ENCODE assay signal across 1 cellular context in the genomic region with DNA sequence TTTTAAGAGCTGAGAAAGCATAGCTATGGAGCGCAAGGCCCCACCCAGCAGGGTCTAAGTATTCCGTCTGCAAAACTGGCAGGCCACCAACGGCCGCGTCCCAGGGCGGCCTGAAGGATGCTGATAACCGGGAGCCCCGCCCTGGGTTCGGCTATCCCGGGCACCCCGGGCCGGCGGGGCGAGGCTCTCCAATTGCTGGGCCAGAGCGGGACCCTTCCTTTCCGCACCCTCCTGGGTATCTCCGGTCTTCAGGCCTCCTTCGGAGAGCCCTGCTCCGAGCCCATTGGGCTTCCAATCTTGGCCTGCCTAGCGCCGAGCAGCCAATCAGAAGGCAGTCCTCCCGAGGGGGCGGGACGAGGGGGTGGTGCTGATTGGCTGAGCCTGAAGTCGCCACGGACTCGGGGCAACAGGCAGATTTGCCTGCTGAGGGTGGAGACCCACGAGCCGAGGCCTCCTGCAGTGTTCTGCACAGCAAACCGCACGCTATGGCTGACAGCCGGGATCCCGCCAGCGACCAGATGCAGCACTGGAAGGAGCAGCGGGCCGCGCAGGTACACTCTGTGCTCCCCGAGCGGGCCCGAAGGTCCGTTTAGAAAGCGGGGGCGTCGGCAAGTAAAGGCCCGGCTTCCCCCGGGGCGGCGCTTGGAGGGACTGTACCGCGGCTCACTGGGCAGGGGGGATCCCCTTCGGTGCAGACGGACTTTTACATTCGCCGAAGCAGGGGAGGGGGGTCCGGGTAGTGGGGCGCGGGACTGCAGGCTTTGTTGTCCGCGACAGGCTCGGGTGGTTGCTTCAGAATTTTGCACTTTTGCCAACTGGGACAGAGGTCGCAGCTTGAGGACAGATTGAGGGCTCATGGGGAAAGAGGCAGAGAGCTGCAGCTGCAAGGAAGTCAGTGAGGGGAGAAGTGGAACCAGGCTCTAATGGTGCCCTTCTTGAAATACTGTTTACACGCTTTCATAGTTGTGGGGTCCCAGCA.
A peak's percentile ranks its signal among the peaks of the same experiment; 100 is the strongest.
TF ChIP-seq lines count a peak whose summit lies in the region.

Gene CAT (plus strand): TSS at position 406 of the 979 bp plus-strand sequence. CDS start 80 bp downstream, at position 486.

TF ChIP-seq in K562, 482 proteins besides CTCF, POLR2A, EP300 and RAD21 (continued from another document and continues in another):
- TF ChIP-seq, protein P1, sequence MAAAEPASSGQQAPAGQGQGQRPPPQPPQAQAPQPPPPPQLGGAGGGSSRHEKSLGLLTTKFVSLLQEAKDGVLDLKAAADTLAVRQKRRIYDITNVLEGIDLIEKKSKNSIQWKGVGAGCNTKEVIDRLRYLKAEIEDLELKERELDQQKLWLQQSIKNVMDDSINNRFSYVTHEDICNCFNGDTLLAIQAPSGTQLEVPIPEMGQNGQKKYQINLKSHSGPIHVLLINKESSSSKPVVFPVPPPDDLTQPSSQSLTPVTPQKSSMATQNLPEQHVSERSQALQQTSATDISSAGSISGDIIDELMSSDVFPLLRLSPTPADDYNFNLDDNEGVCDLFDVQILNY (CRISPR knock-in tag; IDR thresholded peaks at IDR 0.05): no peak
- TF ChIP-seq TEAD2 (tag; IDR thresholded peaks at IDR 0.05): no peak
- no peak for TF ChIP-seq NR0B1 (IDR thresholded peaks at IDR 0.05; ENCODE audit: partially characterized antibody)
- no peak for TF ChIP-seq HDAC8 (tag; IDR thresholded peaks at IDR 0.05)
- TF ChIP-seq ZKSCAN1 (IDR thresholded peaks at IDR 0.05; ENCODE audit: low read depth, low read length): peak; percentile 40; the same call in 1 of the 2 replicates
- peak; percentile 87; the same call in 1 of the 2 replicates for TF ChIP-seq MTA3 (IDR thresholded peaks at IDR 0.05; ENCODE audit: borderline replicate concordance)
- TF ChIP-seq, protein P2, sequence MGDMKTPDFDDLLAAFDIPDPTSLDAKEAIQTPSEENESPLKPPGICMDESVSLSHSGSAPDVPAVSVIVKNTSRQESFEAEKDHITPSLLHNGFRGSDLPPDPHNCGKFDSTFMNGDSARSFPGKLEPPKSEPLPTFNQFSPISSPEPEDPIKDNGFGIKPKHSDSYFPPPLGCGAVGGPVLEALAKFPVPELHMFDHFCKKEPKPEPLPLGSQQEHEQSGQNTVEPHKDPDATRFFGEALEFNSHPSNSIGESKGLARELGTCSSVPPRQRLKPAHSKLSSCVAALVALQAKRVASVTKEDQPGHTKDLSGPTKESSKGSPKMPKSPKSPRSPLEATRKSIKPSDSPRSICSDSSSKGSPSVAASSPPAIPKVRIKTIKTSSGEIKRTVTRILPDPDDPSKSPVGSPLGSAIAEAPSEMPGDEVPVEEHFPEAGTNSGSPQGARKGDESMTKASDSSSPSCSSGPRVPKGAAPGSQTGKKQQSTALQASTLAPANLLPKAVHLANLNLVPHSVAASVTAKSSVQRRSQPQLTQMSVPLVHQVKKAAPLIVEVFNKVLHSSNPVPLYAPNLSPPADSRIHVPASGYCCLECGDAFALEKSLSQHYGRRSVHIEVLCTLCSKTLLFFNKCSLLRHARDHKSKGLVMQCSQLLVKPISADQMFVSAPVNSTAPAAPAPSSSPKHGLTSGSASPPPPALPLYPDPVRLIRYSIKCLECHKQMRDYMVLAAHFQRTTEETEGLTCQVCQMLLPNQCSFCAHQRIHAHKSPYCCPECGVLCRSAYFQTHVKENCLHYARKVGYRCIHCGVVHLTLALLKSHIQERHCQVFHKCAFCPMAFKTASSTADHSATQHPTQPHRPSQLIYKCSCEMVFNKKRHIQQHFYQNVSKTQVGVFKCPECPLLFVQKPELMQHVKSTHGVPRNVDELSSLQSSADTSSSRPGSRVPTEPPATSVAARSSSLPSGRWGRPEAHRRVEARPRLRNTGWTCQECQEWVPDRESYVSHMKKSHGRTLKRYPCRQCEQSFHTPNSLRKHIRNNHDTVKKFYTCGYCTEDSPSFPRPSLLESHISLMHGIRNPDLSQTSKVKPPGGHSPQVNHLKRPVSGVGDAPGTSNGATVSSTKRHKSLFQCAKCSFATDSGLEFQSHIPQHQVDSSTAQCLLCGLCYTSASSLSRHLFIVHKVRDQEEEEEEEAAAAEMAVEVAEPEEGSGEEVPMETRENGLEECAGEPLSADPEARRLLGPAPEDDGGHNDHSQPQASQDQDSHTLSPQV (IDR thresholded peaks at IDR 0.05): no peak; the same call in 1 of the 2 replicates
- TF ChIP-seq ZNF277 (CRISPR knock-in tag; IDR thresholded peaks at IDR 0.05; ENCODE audit: borderline replicate concordance): no peak
- TF ChIP-seq, protein P3, sequence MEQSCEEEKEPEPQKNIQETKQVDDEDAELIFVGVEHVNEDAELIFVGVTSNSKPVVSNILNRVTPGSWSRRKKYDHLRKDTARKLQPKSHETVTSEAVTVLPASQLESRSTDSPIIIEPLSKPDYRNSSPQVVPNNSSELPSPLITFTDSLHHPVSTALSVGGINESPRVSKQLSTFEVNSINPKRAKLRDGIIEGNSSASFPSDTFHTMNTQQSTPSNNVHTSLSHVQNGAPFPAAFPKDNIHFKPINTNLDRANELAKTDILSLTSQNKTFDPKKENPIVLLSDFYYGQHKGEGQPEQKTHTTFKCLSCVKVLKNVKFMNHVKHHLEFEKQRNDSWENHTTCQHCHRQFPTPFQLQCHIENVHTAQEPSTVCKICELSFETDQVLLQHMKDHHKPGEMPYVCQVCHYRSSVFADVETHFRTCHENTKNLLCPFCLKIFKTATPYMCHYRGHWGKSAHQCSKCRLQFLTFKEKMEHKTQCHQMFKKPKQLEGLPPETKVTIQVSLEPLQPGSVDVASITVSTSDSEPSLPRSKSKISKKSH (CRISPR knock-in tag; IDR thresholded peaks at IDR 0.05): no peak
- TF ChIP-seq HDAC6 (IDR thresholded peaks at IDR 0.05; ENCODE audit: low read depth, low read length): no peak
- peak; percentile 97 for TF ChIP-seq POLR2G (IDR thresholded peaks at IDR 0.05; ENCODE audit: low read depth, low read length)
- TF ChIP-seq TBP (optimal IDR thresholded peaks at IDR 0.05; ENCODE audit: low read depth, low read length): peak; percentile 78
- TF ChIP-seq, protein P4, sequence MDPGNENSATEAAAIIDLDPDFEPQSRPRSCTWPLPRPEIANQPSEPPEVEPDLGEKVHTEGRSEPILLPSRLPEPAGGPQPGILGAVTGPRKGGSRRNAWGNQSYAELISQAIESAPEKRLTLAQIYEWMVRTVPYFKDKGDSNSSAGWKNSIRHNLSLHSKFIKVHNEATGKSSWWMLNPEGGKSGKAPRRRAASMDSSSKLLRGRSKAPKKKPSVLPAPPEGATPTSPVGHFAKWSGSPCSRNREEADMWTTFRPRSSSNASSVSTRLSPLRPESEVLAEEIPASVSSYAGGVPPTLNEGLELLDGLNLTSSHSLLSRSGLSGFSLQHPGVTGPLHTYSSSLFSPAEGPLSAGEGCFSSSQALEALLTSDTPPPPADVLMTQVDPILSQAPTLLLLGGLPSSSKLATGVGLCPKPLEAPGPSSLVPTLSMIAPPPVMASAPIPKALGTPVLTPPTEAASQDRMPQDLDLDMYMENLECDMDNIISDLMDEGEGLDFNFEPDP (CRISPR knock-in tag; IDR thresholded peaks at IDR 0.05): no peak
- TF ChIP-seq HNRNPUL1 (IDR thresholded peaks at IDR 0.05; ENCODE audit: low read length): no peak
- TF ChIP-seq GATAD2A (IDR thresholded peaks at IDR 0.05): no peak
- TF ChIP-seq PRDM10 (IDR thresholded peaks at IDR 0.05; ENCODE audit: partially characterized antibody): peak; percentile 95
- no peak for TF ChIP-seq HINFP (tag; conservative IDR thresholded peaks at IDR 0.05; ENCODE audit: low read depth)
- no peak for TF ChIP-seq ZNF143 (CRISPR knock-in tag; IDR thresholded peaks at IDR 0.05)
- TF ChIP-seq E2F6 (IDR thresholded peaks at IDR 0.05; ENCODE audit: borderline replicate concordance in 1 of 2, extremely low read depth in 1 of 2, insufficient read depth in 1 of 2, insufficient read length in 1 of 2, low read depth in 1 of 2, low read length in 1 of 2, poor library complexity in 1 of 2, severe bottlenecking in 1 of 2): no peak
- TF ChIP-seq, protein P5, sequence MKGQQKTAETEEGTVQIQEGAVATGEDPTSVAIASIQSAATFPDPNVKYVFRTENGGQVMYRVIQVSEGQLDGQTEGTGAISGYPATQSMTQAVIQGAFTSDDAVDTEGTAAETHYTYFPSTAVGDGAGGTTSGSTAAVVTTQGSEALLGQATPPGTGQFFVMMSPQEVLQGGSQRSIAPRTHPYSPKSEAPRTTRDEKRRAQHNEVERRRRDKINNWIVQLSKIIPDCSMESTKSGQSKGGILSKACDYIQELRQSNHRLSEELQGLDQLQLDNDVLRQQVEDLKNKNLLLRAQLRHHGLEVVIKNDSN (CRISPR knock-in tag; IDR thresholded peaks at IDR 0.05): peak; percentile 47; the same call in 1 of the 2 replicates
- TF ChIP-seq, protein P6, sequence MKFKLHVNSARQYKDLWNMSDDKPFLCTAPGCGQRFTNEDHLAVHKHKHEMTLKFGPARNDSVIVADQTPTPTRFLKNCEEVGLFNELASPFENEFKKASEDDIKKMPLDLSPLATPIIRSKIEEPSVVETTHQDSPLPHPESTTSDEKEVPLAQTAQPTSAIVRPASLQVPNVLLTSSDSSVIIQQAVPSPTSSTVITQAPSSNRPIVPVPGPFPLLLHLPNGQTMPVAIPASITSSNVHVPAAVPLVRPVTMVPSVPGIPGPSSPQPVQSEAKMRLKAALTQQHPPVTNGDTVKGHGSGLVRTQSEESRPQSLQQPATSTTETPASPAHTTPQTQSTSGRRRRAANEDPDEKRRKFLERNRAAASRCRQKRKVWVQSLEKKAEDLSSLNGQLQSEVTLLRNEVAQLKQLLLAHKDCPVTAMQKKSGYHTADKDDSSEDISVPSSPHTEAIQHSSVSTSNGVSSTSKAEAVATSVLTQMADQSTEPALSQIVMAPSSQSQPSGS (CRISPR knock-in tag; IDR thresholded peaks at IDR 0.05): no peak
- no peak for TF ChIP-seq ZNF696 (CRISPR knock-in tag; conservative IDR thresholded peaks at IDR 0.05)
- TF ChIP-seq, protein P7, sequence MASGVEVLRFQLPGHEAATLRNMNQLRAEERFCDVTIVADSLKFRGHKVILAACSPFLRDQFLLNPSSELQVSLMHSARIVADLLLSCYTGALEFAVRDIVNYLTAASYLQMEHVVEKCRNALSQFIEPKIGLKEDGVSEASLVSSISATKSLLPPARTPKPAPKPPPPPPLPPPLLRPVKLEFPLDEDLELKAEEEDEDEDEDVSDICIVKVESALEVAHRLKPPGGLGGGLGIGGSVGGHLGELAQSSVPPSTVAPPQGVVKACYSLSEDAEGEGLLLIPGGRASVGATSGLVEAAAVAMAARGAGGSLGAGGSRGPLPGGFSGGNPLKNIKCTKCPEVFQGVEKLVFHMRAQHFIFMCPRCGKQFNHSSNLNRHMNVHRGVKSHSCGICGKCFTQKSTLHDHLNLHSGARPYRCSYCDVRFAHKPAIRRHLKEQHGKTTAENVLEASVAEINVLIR (CRISPR knock-in tag; IDR thresholded peaks at IDR 0.05): no peak
- 0 out of 2 replicates have a peak, but pooled peaks have one; percentile 28 for TF ChIP-seq ZBED1 (IDR thresholded peaks at IDR 0.05)
- TF ChIP-seq CHD1 (IDR thresholded peaks at IDR 0.05; ENCODE audit: low read length): no peak
- peak; percentile 94 for TF ChIP-seq TARDBP (IDR thresholded peaks at IDR 0.05)
